Comparison of ENCODE assay signal across 1 cellular context in the genomic region with DNA sequence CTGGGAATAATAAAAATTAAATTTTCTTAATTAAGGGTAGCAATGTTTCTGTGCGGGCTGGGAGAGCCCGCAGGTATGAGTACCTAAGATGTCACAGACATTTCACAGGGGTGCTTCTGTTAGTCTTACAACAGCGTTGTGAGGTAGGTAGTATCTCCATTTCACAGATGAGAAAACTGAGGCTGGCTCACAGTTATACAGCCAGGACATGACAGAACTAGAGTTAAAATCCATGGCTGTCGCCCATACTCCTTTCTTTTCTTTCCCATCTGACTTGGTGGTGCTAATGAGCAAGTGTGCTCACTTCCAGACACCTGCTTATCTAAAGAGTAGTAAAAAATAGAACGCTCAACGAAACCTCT.
TF ChIP-seq lines count a peak whose summit lies in the region.

No MANE protein-coding gene starts in this region.

TF ChIP-seq in A549, 52 proteins besides CTCF, POLR2A, EP300 and RAD21 (continued from another document):
- TF ChIP-seq, protein P1, sequence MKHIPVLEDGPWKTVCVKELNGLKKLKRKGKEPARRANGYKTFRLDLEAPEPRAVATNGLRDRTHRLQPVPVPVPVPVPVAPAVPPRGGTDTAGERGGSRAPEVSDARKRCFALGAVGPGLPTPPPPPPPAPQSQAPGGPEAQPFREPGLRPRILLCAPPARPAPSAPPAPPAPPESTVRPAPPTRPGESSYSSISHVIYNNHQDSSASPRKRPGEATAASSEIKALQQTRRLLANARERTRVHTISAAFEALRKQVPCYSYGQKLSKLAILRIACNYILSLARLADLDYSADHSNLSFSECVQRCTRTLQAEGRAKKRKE (CRISPR knock-in tag; IDR thresholded peaks at IDR 0.05; ENCODE audit: low read depth): no peak
- TF ChIP-seq RFX5 (IDR thresholded peaks at IDR 0.05) (no peak), NFE2L2 (conservative IDR thresholded peaks at IDR 0.05; ENCODE audit: low read length) (no peak)
TF ChIP-seq in A549: peak in this region for 0.
